ENCODE assay signal across 8 cellular contexts in the genomic region with DNA sequence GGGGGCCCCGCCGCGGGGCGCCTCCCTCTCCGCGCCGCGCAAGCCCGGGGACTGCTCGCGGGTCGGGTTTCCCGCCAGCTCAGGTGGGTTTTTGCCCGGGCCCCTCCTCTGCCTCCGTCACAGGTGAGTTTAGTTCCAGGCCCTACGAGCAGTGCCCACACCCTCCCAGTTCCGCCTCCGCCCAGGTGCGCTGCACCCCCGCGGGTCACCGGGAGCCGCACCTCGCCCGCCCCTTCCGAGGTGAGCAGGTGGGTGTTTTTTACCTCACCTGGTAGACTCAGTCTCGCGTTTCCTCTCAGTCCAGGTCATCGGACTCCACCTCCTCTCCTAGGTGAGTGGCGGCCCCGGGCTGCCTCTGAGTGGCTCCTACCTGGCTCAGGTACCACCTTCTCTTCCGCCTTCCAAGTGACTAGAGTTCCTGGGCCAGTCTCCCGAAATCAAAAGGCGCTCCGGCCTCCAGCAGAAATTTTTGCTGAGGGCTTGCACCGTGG. TPM values are rescaled to one million over a fixed set of nuclear protein-coding genes. Genes with fewer than 3 reads are reported as not detected.
DNase-seq lines count a peak whose midpoint lies in the region; ATAC-seq and TF ChIP-seq lines count a peak whose summit lies in the region.

A gene with protein sequence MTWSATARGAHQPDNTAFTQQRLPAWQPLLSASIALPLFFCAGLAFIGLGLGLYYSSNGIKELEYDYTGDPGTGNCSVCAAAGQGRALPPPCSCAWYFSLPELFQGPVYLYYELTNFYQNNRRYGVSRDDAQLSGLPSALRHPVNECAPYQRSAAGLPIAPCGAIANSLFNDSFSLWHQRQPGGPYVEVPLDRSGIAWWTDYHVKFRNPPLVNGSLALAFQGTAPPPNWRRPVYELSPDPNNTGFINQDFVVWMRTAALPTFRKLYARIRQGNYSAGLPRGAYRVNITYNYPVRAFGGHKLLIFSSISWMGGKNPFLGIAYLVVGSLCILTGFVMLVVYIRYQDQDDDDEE (minus strand): TSS at position 153 of the 491 bp plus-strand sequence. CDS start 191 bp downstream, outside the sequence.

- H3K27ac ChIP-seq in iPS-18a (ENCODE audit: low read length) (no peak within 1 kb of the TSS), smooth muscle cell (ENCODE audit: low read depth) (no peak within 1 kb of the TSS)

- H3K9me3 Mint-ChIP-seq in activated naive CD4-positive, alpha-beta T cell treated with anti-CD3 and anti-CD28 coated beads, Interleukin-2, amount 10 ng/mL, durations not matched to agents 7 days and 5 days, result no peaks in the 10 kb centered on the region

- DNase-seq in D341Med (ENCODE audit: low spot score) (peak; percentile 26), NCI-H2029 treated with DMSO at 0.1 percent for 48 hours (lab: John Stamatoyannopoulos, UW) (peak; percentile 99), smooth muscle cell (lab: John Stamatoyannopoulos, UW; ENCODE audit: unreplicated experiment) (no peak), superior temporal gyrus (ENCODE audit: extremely low spot score) (no peak)
- DNase-seq in activated naive CD4-positive, alpha-beta T cell treated with anti-CD3 and anti-CD28 coated beads, Interleukin-2, amount 10 ng/mL, durations not matched to agents 7 days and 5 days, result peak; percentile 55

- H3K27ac Mint-ChIP-seq in activated naive CD4-positive, alpha-beta T cell treated with anti-CD3 and anti-CD28 coated beads, Interleukin-2, amount 10 ng/mL, durations not matched to agents 7 days and 5 days, result peak within 1 kb of the TSS; percentile 80

- H3K27me3 Mint-ChIP-seq in activated naive CD4-positive, alpha-beta T cell treated with anti-CD3 and anti-CD28 coated beads, Interleukin-2, amount 10 ng/mL, durations not matched to agents 7 days and 5 days, result peaks cover 43% of the 10 kb centered on the region

- H3K4me3 ChIP-seq in iPS-18a (ENCODE audit: low read length) (peak within 1 kb of the TSS; percentile 64), smooth muscle cell (peak within 1 kb of the TSS; percentile 57)

- peaks cover 4% of the 10 kb centered on the region for H3K79me2 ChIP-seq in smooth muscle cell (ENCODE audit: low read depth)

- H3K4me2 ChIP-seq in smooth muscle cell, result peak within 1 kb of the TSS; percentile 91

- peak within 1 kb of the TSS; percentile 12 for H3K9ac ChIP-seq in iPS-18a (ENCODE audit: low read length)
- peak within 1 kb of the TSS; percentile 13 for H3K9ac ChIP-seq in smooth muscle cell (ENCODE audit: low read depth)

- 6% methylated on average over 25 of the region's 36 CpGs for WGBS in smooth muscle cell (ENCODE audit: low lambda C conversion rate)

- H3K9me3 ChIP-seq in iPS-18a (ENCODE audit: control insufficient read depth, low read depth, low read length) (no peaks in the 10 kb centered on the region), smooth muscle cell (replicated peaks; ENCODE audit: low read depth) (no peaks in the 10 kb centered on the region)

- H3K4me1 ChIP-seq in iPS-18a (ENCODE audit: control insufficient read depth, low read depth, low read length) (no peaks in the 10 kb centered on the region), smooth muscle cell (ENCODE audit: low read depth) (peaks cover 3% of the 10 kb centered on the region)

- H3F3A ChIP-seq in smooth muscle cell (ENCODE audit: low read depth), result no peaks in the 10 kb centered on the region

- peak within 1 kb of the TSS; percentile 97 for H2AFZ ChIP-seq in smooth muscle cell (ENCODE audit: low read depth)

- peaks cover 51% of the 10 kb centered on the region for H3K27me3 ChIP-seq in iPS-18a (ENCODE audit: control insufficient read depth, insufficient read depth, low read length)
- H3K27me3 ChIP-seq in smooth muscle cell (ENCODE audit: low read depth), result peaks cover 66% of the 10 kb centered on the region

- H3K4me3 Mint-ChIP-seq in activated naive CD4-positive, alpha-beta T cell treated with anti-CD3 and anti-CD28 coated beads, Interleukin-2, amount 10 ng/mL, durations not matched to agents 7 days and 5 days, result peak within 1 kb of the TSS; percentile 81

- CTCF ChIA-PET in activated naive CD4-positive, alpha-beta T cell treated with anti-CD3 and anti-CD28 coated beads, Interleukin-2, amount 10 ng/mL, durations not matched to agents 7 days and 5 days (lab: Charles Lee), result interaction anchor here (0.9 to 3.4 kb wide), 5 partner anchors 8 to 845 kb away, joined by 3 to 15 read pairs (median 12); no protein-coding TSS in a partner anchor

- TF ChIP-seq CTCF in smooth muscle cell (IDR thresholded peaks at IDR 0.05; ENCODE audit: borderline replicate concordance, insufficient read depth, poor library complexity, severe bottlenecking), result no peak

- H3K4me1 Mint-ChIP-seq in activated naive CD4-positive, alpha-beta T cell treated with anti-CD3 and anti-CD28 coated beads, Interleukin-2, amount 10 ng/mL, durations not matched to agents 7 days and 5 days, result peaks cover 39% of the 10 kb centered on the region

- no peaks in the 10 kb centered on the region for H3K36me3 Mint-ChIP-seq in activated naive CD4-positive, alpha-beta T cell treated with anti-CD3 and anti-CD28 coated beads, Interleukin-2, amount 10 ng/mL, durations not matched to agents 7 days and 5 days

- ATAC-seq in GM21737 (IDR thresholded peaks at IDR 0.05; ENCODE audit: unreplicated experiment) (no peak), HG02852 (IDR thresholded peaks at IDR 0.05; ENCODE audit: unreplicated experiment) (no peak)

- H3K36me3 ChIP-seq in iPS-18a (ENCODE audit: control insufficient read depth, low read depth, low read length), result no peaks in the 10 kb centered on the region
- no peaks in the 10 kb centered on the region for H3K36me3 ChIP-seq in smooth muscle cell (ENCODE audit: low read depth)

- no peaks in the 10 kb centered on the region for H4K20me1 ChIP-seq in smooth muscle cell (ENCODE audit: low read depth)

RNA-seq across cellular contexts. Expression of the gene that starts here (rescaled TPM):
- 2.0 and 3.1 TPM in 2 replicates for total RNA-seq in smooth muscle cell
- 0.16 and 4.5 TPM in 2 replicates for polyA plus RNA-seq in smooth muscle cell

Comparison
In these comparisons a context has a peak if more than half of its experiments do, and no peak if none do; other contexts are left out.
1. DNase-seq: peak in D341Med (single experiment), NCI-H2029 treated with DMSO at 0.1 percent for 48 hours (single experiment) and activated naive CD4-positive, alpha-beta T cell treated with anti-CD3 and anti-CD28 coated beads, Interleukin-2, amount 10 ng/mL, durations not matched to agents 7 days and 5 days (single experiment); none in smooth muscle cell (single experiment) and superior temporal gyrus (single experiment).